Comparison of ENCODE assay signal across 8 cellular contexts in genomic region chr22:17638432-17639237, GRCh38. TPM values are rescaled to one million over a fixed set of nuclear protein-coding genes. Genes with fewer than 3 reads are reported as not detected.
A peak's percentile ranks its signal among the peaks of the same experiment; 100 is the strongest.
DNase-seq lines count a peak whose midpoint lies in the region; ATAC-seq and TF ChIP-seq lines count a peak whose summit lies in the region.

A gene with protein sequence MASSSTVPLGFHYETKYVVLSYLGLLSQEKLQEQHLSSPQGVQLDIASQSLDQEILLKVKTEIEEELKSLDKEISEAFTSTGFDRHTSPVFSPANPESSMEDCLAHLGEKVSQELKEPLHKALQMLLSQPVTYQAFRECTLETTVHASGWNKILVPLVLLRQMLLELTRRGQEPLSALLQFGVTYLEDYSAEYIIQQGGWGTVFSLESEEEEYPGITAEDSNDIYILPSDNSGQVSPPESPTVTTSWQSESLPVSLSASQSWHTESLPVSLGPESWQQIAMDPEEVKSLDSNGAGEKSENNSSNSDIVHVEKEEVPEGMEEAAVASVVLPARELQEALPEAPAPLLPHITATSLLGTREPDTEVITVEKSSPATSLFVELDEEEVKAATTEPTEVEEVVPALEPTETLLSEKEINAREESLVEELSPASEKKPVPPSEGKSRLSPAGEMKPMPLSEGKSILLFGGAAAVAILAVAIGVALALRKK (plus strand): TSS chr22:17638757. CDS start chr22:17655712, 16,955 bp downstream.

- H3K36me3 ChIP-seq in hepatocyte (replicated peaks; ENCODE audit: insufficient read depth, low read depth) = no peaks in the 10 kb centered on the region
- H3K36me3 ChIP-seq in aorta (ENCODE audit: control insufficient read depth in 1 of 2, insufficient read depth in 2 of 2, low read length in 1 of 2) = no peaks in the 10 kb centered on the region

- 1% methylated on average over 67 of the region's 68 CpGs for WGBS in hepatocyte (ENCODE audit: low lambda C conversion rate, missing lambda C conversion rate)
- 0 to 1% methylated on average over 68 of the region's 68 CpGs for WGBS in aorta, 2 donors

- H3K4me2 ChIP-seq in hepatocyte = peak within 1 kb of the TSS; percentile 82

- H3K9me3 ChIP-seq in hepatocyte (ENCODE audit: low read depth) (no peaks in the 10 kb centered on the region), aorta (ENCODE audit: control insufficient read depth, low read length) (no peaks in the 10 kb centered on the region)

- H4K20me1 ChIP-seq in hepatocyte (ENCODE audit: insufficient read depth, poor library complexity, severe bottlenecking) = no peaks in the 10 kb centered on the region

- peak; percentile 34 for DNase-seq in NCI-H2081 treated with DMSO at 0.1 percent for 48 hours (lab: John Stamatoyannopoulos, UW)
- peak; percentile 76 for DNase-seq in T1000 (lab: John Stamatoyannopoulos, UW)
- peak; percentile 96 for DNase-seq in astrocyte of the hippocampus (ENCODE audit: low read depth, low spot score)
- DNase-seq in hepatocyte (ENCODE audit: low spot score) = peak; percentile 96
- peak; percentile 85 for DNase-seq in renal cortical epithelial cell (ENCODE audit: low read depth)
- DNase-seq in aorta = peak; percentile 93 to 96

- no peak for TF ChIP-seq CTCF in hepatocyte (IDR thresholded peaks at IDR 0.05; ENCODE audit: poor library complexity)

- H3K4me3 ChIP-seq in hepatocyte = peak within 1 kb of the TSS; percentile 70
- H3K4me3 ChIP-seq in aorta (ENCODE audit: low read length in 2 of 2) = peak within 1 kb of the TSS; percentile 44 to 90

- peak within 1 kb of the TSS; percentile 68 for H2AFZ ChIP-seq in hepatocyte

- H3K27ac ChIP-seq in hepatocyte (peak within 1 kb of the TSS; percentile 99), aorta (ENCODE audit: low read depth in 1 of 2, low read length in 2 of 2) (peak within 1 kb of the TSS; percentile 64 to 97)

- intact Hi-C loops in aorta (cut with DNase I) = loop anchor here in 1 of 2 donors (5.0 kb wide), 1 partner anchor 466 kb away; no protein-coding TSS in a partner anchor

- H3K79me2 ChIP-seq in hepatocyte = peaks cover 39% of the 10 kb centered on the region

- H3K4me1 ChIP-seq in hepatocyte (ENCODE audit: insufficient read depth) (peaks cover 21% of the 10 kb centered on the region), aorta (ENCODE audit: control insufficient read depth in 1 of 2, insufficient read depth in 2 of 2, low read length in 2 of 2) (no peaks in the 10 kb centered on the region)

- H3K27me3 ChIP-seq in hepatocyte = no peaks in the 10 kb centered on the region
- no peaks in the 10 kb centered on the region for H3K27me3 ChIP-seq in aorta (ENCODE audit: control insufficient read depth in 1 of 2, insufficient read depth in 2 of 2, low read length in 1 of 2)

- H3K9me2 ChIP-seq in hepatocyte (replicated peaks; ENCODE audit: insufficient read depth) = no peaks in the 10 kb centered on the region

- ATAC-seq in GM18508 (IDR thresholded peaks at IDR 0.05; ENCODE audit: insufficient read depth, unreplicated experiment) (peak; percentile 61), HG02973 (IDR thresholded peaks at IDR 0.05; ENCODE audit: unreplicated experiment) (peak; percentile 89), aorta (ENCODE audit: low FRiP score) (peak; percentile 99)

RNA-seq across cellular contexts. Expression of the gene that starts here (rescaled TPM):
- total RNA-seq in hepatocyte (35.6 and 38.6 TPM in 2 replicates), renal cortical epithelial cell (86.1 and 90.3 TPM in 2 replicates), aorta (10 to 100 TPM; 31.7 to 39.9 TPM)
- polyA plus RNA-seq in hepatocyte (23.4 and 34.4 TPM in 2 replicates), aorta (10 to 100 TPM; 22.8 to 24.3 TPM)

Comparison
In these comparisons a context has a peak if more than half of its experiments do, and no peak if none do; other contexts are left out.
1. Peak in every context shown above with its lines: DNase-seq, ATAC-seq, H3K4me3 ChIP-seq and H3K27ac ChIP-seq.
2. DNase-seq: peak in every context shown above with its lines; median percentile 96 in astrocyte of the hippocampus; 96 in hepatocyte; 94 in aorta; 85 in renal cortical epithelial cell; 76 in T1000; 34 in NCI-H2081 treated with DMSO at 0.1 percent for 48 hours.